ENCODE assay signal across 1 cellular context in genomic region chr5:92969191-92969780, GRCh38.
TF ChIP-seq lines count a peak whose summit lies in the region.

No MANE protein-coding gene starts in this region.

TF ChIP-seq in HepG2, 621 proteins besides CTCF, POLR2A, EP300 and RAD21 (continued from another document):
- TF ChIP-seq ATF6 (CRISPR knock-in tag; conservative IDR thresholded peaks at IDR 0.05) (no peak), MYPOP (CRISPR knock-in tag; IDR thresholded peaks at IDR 0.05) (no peak; the same call in 1 of the 2 replicates), FOSL1 (CRISPR knock-in tag; IDR thresholded peaks at IDR 0.05; ENCODE audit: borderline replicate concordance) (no peak), YEATS4 (CRISPR knock-in tag; IDR thresholded peaks at IDR 0.05; ENCODE audit: borderline replicate concordance) (no peak), ARID2 (CRISPR knock-in tag; IDR thresholded peaks at IDR 0.05; ENCODE audit: borderline replicate concordance) (no peak), ZNF432 (CRISPR knock-in tag; IDR thresholded peaks at IDR 0.05; ENCODE audit: borderline replicate concordance) (no peak), HDAC6 (IDR thresholded peaks at IDR 0.05; ENCODE audit: low read depth, low read length) (no peak), ZFP1 (CRISPR knock-in tag; IDR thresholded peaks at IDR 0.05) (no peak), ELK4 (CRISPR knock-in tag; IDR thresholded peaks at IDR 0.05; ENCODE audit: borderline replicate concordance) (no peak), CEBPG (CRISPR knock-in tag; IDR thresholded peaks at IDR 0.05) (peak; percentile 88), ZNF816 (CRISPR knock-in tag; IDR thresholded peaks at IDR 0.05; ENCODE audit: borderline replicate concordance) (no peak), SNAI1 (CRISPR knock-in tag; IDR thresholded peaks at IDR 0.05; ENCODE audit: borderline replicate concordance) (no peak), ETV5 (CRISPR knock-in tag; IDR thresholded peaks at IDR 0.05; ENCODE audit: borderline replicate concordance) (no peak), NBN (conservative IDR thresholded peaks at IDR 0.05) (no peak), ZNF678 (CRISPR knock-in tag; IDR thresholded peaks at IDR 0.05) (no peak), GTF2F1 (IDR thresholded peaks at IDR 0.05; ENCODE audit: low read length) (no peak), ZKSCAN8 (CRISPR knock-in tag; IDR thresholded peaks at IDR 0.05; ENCODE audit: borderline replicate concordance) (no peak; the same call in 1 of the 2 replicates), ZNF674 (CRISPR knock-in tag; IDR thresholded peaks at IDR 0.05; ENCODE audit: low read depth) (no peak), RFXANK (CRISPR knock-in tag; IDR thresholded peaks at IDR 0.05) (no peak), ZNF24 (IDR thresholded peaks at IDR 0.05) (no peak), NR2F2 (IDR thresholded peaks at IDR 0.05; ENCODE audit: borderline replicate concordance, low read depth) (no peak), ERF (CRISPR knock-in tag; IDR thresholded peaks at IDR 0.05) (peak; percentile 57; the same call in 1 of the 2 replicates), KDM4B (CRISPR knock-in tag; IDR thresholded peaks at IDR 0.05) (no peak), ISL2 (CRISPR knock-in tag; IDR thresholded peaks at IDR 0.05) (no peak), KLF16 (CRISPR knock-in tag; IDR thresholded peaks at IDR 0.05) (peak in 1 of 2 experiments; percentile 59; a peak in 2 of 4 replicates), MTF2 (CRISPR knock-in tag; IDR thresholded peaks at IDR 0.05; ENCODE audit: borderline replicate concordance) (0 out of 2 replicates have a peak, but pooled peaks have one; percentile 62), SETDB1 (CRISPR knock-in tag; IDR thresholded peaks at IDR 0.05; ENCODE audit: borderline replicate concordance) (no peak), GFI1 (CRISPR knock-in tag; IDR thresholded peaks at IDR 0.05; ENCODE audit: borderline replicate concordance) (no peak), NR2C2 (CRISPR knock-in tag; IDR thresholded peaks at IDR 0.05; ENCODE audit: borderline replicate concordance) (no peak), ZNF549 (CRISPR knock-in tag; IDR thresholded peaks at IDR 0.05) (no peak), CHD4 (IDR thresholded peaks at IDR 0.05; ENCODE audit: borderline replicate concordance, low read length) (peak; percentile 37), ZFYVE20 (CRISPR knock-in tag; IDR thresholded peaks at IDR 0.05; ENCODE audit: borderline replicate concordance, low read depth) (no peak), RXRA (CRISPR knock-in tag; IDR thresholded peaks at IDR 0.05) (no peak)
- TF ChIP-seq, protein P1, sequence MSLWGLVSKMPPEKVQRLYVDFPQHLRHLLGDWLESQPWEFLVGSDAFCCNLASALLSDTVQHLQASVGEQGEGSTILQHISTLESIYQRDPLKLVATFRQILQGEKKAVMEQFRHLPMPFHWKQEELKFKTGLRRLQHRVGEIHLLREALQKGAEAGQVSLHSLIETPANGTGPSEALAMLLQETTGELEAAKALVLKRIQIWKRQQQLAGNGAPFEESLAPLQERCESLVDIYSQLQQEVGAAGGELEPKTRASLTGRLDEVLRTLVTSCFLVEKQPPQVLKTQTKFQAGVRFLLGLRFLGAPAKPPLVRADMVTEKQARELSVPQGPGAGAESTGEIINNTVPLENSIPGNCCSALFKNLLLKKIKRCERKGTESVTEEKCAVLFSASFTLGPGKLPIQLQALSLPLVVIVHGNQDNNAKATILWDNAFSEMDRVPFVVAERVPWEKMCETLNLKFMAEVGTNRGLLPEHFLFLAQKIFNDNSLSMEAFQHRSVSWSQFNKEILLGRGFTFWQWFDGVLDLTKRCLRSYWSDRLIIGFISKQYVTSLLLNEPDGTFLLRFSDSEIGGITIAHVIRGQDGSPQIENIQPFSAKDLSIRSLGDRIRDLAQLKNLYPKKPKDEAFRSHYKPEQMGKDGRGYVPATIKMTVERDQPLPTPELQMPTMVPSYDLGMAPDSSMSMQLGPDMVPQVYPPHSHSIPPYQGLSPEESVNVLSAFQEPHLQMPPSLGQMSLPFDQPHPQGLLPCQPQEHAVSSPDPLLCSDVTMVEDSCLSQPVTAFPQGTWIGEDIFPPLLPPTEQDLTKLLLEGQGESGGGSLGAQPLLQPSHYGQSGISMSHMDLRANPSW (CRISPR knock-in tag; IDR thresholded peaks at IDR 0.05; ENCODE audit: borderline replicate concordance), result no peak
- TF ChIP-seq, protein P2, sequence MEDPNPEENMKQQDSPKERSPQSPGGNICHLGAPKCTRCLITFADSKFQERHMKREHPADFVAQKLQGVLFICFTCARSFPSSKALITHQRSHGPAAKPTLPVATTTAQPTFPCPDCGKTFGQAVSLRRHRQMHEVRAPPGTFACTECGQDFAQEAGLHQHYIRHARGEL (CRISPR knock-in tag; IDR thresholded peaks at IDR 0.05), result no peak
